Comparison of ENCODE assay signal across 10 cellular contexts in genomic region chr13:77492982-77493381, GRCh38. TPM values are rescaled to one million over a fixed set of nuclear protein-coding genes. Genes with fewer than 3 reads are reported as not detected.
DNase-seq lines count a peak whose midpoint lies in the region; ATAC-seq and TF ChIP-seq lines count a peak whose summit lies in the region.
"Had no signal": no experiment of that assay in that cellular context is flagged by ENCODE, and none has a peak within 500 bp of the region (broad histone marks: within the 10 kb centered on the region; RNA-seq: fewer than 3 reads in every experiment).

No MANE protein-coding gene starts in this region.

- H3K4me1 ChIP-seq in GM23338 (ENCODE audit: insufficient read depth), result no peaks in the 10 kb centered on the region

- H3K27ac Mint-ChIP-seq in GM23338, result no peak overlapping the region
- H3K27ac Mint-ChIP-seq: naive thymus-derived CD8-positive, alpha-beta T cell; T-helper 1 cell treated with Interleukin-12 subunit alpha and Interleukin-12 subunit beta and Interleukin-4 antibody, amounts not matched to agents 30 μg/mL and 1 μg/mL, for 36 hours had no signal

- no peak overlapping the region for H3K27ac ChIP-seq in GM23338 (ENCODE audit: low read depth)

- no peaks in the 10 kb centered on the region for H3K36me3 Mint-ChIP-seq in GM23338 (ENCODE audit: low read depth)
- H3K36me3 Mint-ChIP-seq: naive thymus-derived CD8-positive, alpha-beta T cell had no signal

- H3K4me3 ChIP-seq in GM23338 (no peak overlapping the region), astrocyte of the cerebellum (ENCODE audit: low read depth, low read length) (no peak overlapping the region)

- DNase-seq in GM10266 (ENCODE audit: extremely low spot score) (no peak), GM23338 (ENCODE audit: low spot score) (no peak), NCI-H1417 (lab: John Stamatoyannopoulos, UW) (peak; percentile 45 to 98 (median 89)), astrocyte of the cerebellum (ENCODE audit: low read depth) (no peak), medulla oblongata (ENCODE audit: extremely low spot score) (peak; percentile 51), AG20443 (ENCODE audit: low spot score) (no peak)
- no peak for DNase-seq in NK-92 treated with Interleukin-12 subunit alpha and Interleukin-12 subunit beta, amount 100 ng/mL, for 24 hours (lab: John Stamatoyannopoulos, UW)

- H4K20me1 ChIP-seq in GM23338 (replicated peaks; ENCODE audit: insufficient read depth), result no peaks in the 10 kb centered on the region

- in situ Hi-C loops in astrocyte of the cerebellum (cut with HindIII; ENCODE audit: low sequenced_read_pairs), result no loop called here

- H3K9me3 Mint-ChIP-seq in GM23338, result no peaks in the 10 kb centered on the region
- H3K9me3 Mint-ChIP-seq: naive thymus-derived CD8-positive, alpha-beta T cell; T-helper 1 cell treated with Interleukin-12 subunit alpha and Interleukin-12 subunit beta and Interleukin-4 antibody, amounts not matched to agents 30 μg/mL and 1 μg/mL, for 36 hours had no signal

- H3K36me3 ChIP-seq in GM23338 (ENCODE audit: insufficient read depth), result no peaks in the 10 kb centered on the region

- no peak for ATAC-seq in GM23338
- ATAC-seq in HG03095 (IDR thresholded peaks at IDR 0.05; ENCODE audit: unreplicated experiment), result no peak
- ATAC-seq: naive thymus-derived CD8-positive, alpha-beta T cell had no signal

- no peak overlapping the region for H2AFZ ChIP-seq in GM23338

- H3K27me3 ChIP-seq in GM23338 (ENCODE audit: insufficient read depth), result no peaks in the 10 kb centered on the region

- no peak overlapping the region for H3K4me3 Mint-ChIP-seq in GM23338
- H3K4me3 Mint-ChIP-seq: naive thymus-derived CD8-positive, alpha-beta T cell; T-helper 1 cell treated with Interleukin-12 subunit alpha and Interleukin-12 subunit beta and Interleukin-4 antibody, amounts not matched to agents 30 μg/mL and 1 μg/mL, for 36 hours had no signal

- no peak overlapping the region for H3K4me2 ChIP-seq in GM23338

- no peaks in the 10 kb centered on the region for H3K9me2 ChIP-seq in GM23338 (ENCODE audit: insufficient read depth)

- H3K79me2 ChIP-seq in GM23338 (replicated peaks; ENCODE audit: insufficient read depth), result no peaks in the 10 kb centered on the region

- H3F3A ChIP-seq in GM23338 (replicated peaks; ENCODE audit: low read depth), result no peaks in the 10 kb centered on the region

- peak; percentile 73 for TF ChIP-seq CTCF in GM10266 (IDR thresholded peaks at IDR 0.05; ENCODE audit: control insufficient read depth, insufficient read depth, low read depth, missing control alignments)
- peak; percentile 33 to 47 for TF ChIP-seq CTCF in GM23338 (conservative IDR thresholded peaks at IDR 0.05; ENCODE audit: low read depth in 2 of 2)
- TF ChIP-seq CTCF in astrocyte of the cerebellum (IDR thresholded peaks at IDR 0.05; ENCODE audit: low read depth, low read length, missing control alignments), result peak; percentile 63

- peaks cover 1% of the 10 kb centered on the region for H3K27me3 Mint-ChIP-seq in GM23338 (ENCODE audit: insufficient read depth, low read depth, poor library complexity)

- no peaks in the 10 kb centered on the region for H3K4me1 Mint-ChIP-seq in GM23338
- H3K4me1 Mint-ChIP-seq: naive thymus-derived CD8-positive, alpha-beta T cell had no signal

TF ChIP-seq in GM23338, 12 proteins besides CTCF, POLR2A, EP300 and RAD21:
- no peak for TF ChIP-seq ZNF462 (CRISPR knock-in tag; IDR thresholded peaks at IDR 0.05)
- no peak for TF ChIP-seq ZNF331 (CRISPR knock-in tag; IDR thresholded peaks at IDR 0.05; ENCODE audit: low read depth)
- no peak for TF ChIP-seq STAT1 (IDR thresholded peaks at IDR 0.05; ENCODE audit: unreplicated experiment)
- TF ChIP-seq ZNF114 (CRISPR knock-in tag; IDR thresholded peaks at IDR 0.05), result no peak
- no peak for TF ChIP-seq NANOG (IDR thresholded peaks at IDR 0.05; ENCODE audit: borderline replicate concordance)
- no peak for TF ChIP-seq CREB1 (CRISPR knock-in tag; IDR thresholded peaks at IDR 0.05; ENCODE audit: low read depth)
- no peak for TF ChIP-seq REST (IDR thresholded peaks at IDR 0.05; ENCODE audit: unreplicated experiment)
- no peak for TF ChIP-seq JUNB (IDR thresholded peaks at IDR 0.05; ENCODE audit: unreplicated experiment)
TF ChIP-seq in GM23338: peak in this region for 0.

RNA-seq across cellular contexts. Expression of gene SCEL, which starts 42.5 kb away (rescaled TPM):
- not detected in 2 replicates for total RNA-seq in GM23338 (2014; rRNA removed; shearing (Covaris generic))
- not detected in 2 replicates for polyA plus RNA-seq in GM23338 (2016; fragmentation: Nextera tagmentation; extraction: Ambion mirVana)
- total RNA-seq: naive thymus-derived CD8-positive, alpha-beta T cell had no signal
- polyA plus RNA-seq: naive thymus-derived CD8-positive, alpha-beta T cell had no signal

Comparison
In these comparisons a context has a peak if more than half of its experiments do, and no peak if none do; other contexts are left out.
1. DNase-seq: peak in NCI-H1417 (3 of 3) and medulla oblongata (single experiment); none in GM10266 (single experiment), GM23338 (single experiment), astrocyte of the cerebellum (single experiment), AG20443 (single experiment) and NK-92 treated with Interleukin-12 subunit alpha and Interleukin-12 subunit beta, amount 100 ng/mL, for 24 hours (single experiment).
2. Peak in every context shown above with its lines, with median percentiles within 50 percentile points of each other: CTCF ChIP-seq.